Comparison of ENCODE assay signal across 8 cellular contexts in the genomic region with DNA sequence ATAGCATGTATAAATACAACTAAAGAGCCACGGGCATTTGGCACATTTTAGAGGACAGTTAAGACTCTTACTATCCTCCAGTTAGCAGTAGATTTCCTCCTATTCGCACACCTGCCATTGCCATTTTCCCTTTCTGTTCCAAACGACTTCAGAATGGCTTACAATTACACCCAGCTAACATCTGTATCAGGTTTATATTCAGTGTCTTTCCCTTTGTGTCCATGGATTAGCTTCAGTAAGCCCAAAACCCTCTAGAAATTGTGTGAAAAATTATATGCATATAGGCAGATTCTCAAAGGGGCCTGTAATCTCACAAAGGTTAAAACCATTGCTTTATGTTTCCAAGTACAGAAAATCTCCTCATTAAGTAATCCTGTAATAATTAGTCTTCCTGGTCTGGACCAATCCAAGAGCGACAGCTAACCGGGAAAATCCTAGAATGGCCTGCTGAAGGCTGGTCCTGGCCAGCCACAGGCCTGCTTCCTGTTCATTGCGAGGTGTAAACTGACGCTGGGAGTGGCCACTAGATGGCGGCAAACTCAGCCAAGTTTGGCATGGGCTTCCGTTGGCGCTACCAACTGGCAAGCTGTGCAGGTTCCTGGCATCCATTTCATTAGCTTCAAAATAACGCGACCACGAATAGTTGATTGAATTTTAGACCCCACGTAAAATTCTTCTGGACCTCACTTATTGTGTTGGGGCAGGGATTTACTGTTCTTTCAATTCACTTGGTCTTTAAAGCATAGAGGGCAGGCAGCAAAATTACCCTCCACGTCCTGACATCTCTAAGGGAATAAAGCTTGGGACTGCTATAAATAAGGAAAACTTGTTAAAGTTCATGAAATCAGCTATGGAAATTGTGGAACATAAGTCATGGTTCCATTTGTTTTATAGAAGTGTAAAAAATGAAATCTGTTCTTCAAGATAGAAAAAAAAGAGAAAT. TPM values are rescaled to one million over a fixed set of nuclear protein-coding genes. Genes with fewer than 3 reads are reported as not detected.
DNase-seq lines count a peak whose midpoint lies in the region; ATAC-seq, FAIRE-seq and TF ChIP-seq lines count a peak whose summit lies in the region.

No MANE protein-coding gene starts in this region.

- no peaks in the 10 kb centered on the region for H3K9me3 ChIP-seq in body of pancreas

- H3K27me3 Mint-ChIP-seq in immature natural killer cell (ENCODE audit: low read depth in 3 of 3) = peaks cover under 1 to 4% (median 2%) of the 10 kb centered on the region in 3 donors

- H3K4me3 ChIP-seq in body of pancreas = no peak overlapping the region

- no peaks in the 10 kb centered on the region for H3K36me3 ChIP-seq in body of pancreas (replicated peaks in 1 of 2; ENCODE audit: insufficient read depth in 1 of 2, low read depth in 2 of 2)

- TF ChIP-seq CTCF in body of pancreas (IDR thresholded peaks at IDR 0.05) = peak; percentile 89 to 95 (median 93)

- peaks cover 57% of the 10 kb centered on the region in 2 donors for H3K4me1 Mint-ChIP-seq in immature natural killer cell

- ATAC-seq in HG03025 (IDR thresholded peaks at IDR 0.05; ENCODE audit: low FRiP score, unreplicated experiment) (peak; percentile 69), body of pancreas (peak; percentile 96)

- peaks cover 2 to 4% (median 3%) of the 10 kb centered on the region in 6 donors for H3K9me3 Mint-ChIP-seq in immature natural killer cell

- WGBS in body of pancreas, 2 donors = 15 to 16% methylated on average over 15 of the region's 15 CpGs

- intact Hi-C loops in body of pancreas (cut with DNase I) = loop anchor here (5.0 kb wide), 1 partner anchor 176 kb away; no protein-coding TSS in a partner anchor

- H3K4me1 ChIP-seq in body of pancreas = peaks cover 4% of the 10 kb centered on the region

- FAIRE-seq in TTC549 (lab: Jason Lieb, UNC) = peak; percentile 78

- TF ChIP-seq POLR2A in body of pancreas (IDR thresholded peaks at IDR 0.05) = no peak

- H3K4me3 Mint-ChIP-seq in immature natural killer cell = peak overlapping the region; percentile 46 to 62 (median 53)

- H3K36me3 Mint-ChIP-seq in immature natural killer cell = peaks cover 9 to 18% (median 13%) of the 10 kb centered on the region in 3 donors

- H3K27ac Mint-ChIP-seq in immature natural killer cell = peak overlapping the region; percentile 88 to 99 (median 94)

- H3K27me3 ChIP-seq in body of pancreas = no peaks in the 10 kb centered on the region

- no peak overlapping the region for H3K27ac ChIP-seq in body of pancreas

- DNase-seq in SIG-M5 treated with dmso at 0.1 percent for 504 hours (lab: John Stamatoyannopoulos, UW; ENCODE audit: unreplicated experiment) (peak; percentile 81), SIG-M5 (lab: John Stamatoyannopoulos, UW) (no peak), NCI-H2081 treated with DMSO at 0.1 percent for 48 hours (lab: John Stamatoyannopoulos, UW) (peak; percentile 37), body of pancreas (peak; percentile 91 to 94 (median 92)), immature natural killer cell (peak; percentile 84 to 87 (median 87))
- DNase-seq in stimulated activated CD4-positive, alpha-beta T cell treated with anti-CD3 and anti-CD28 coated beads, Interleukin-15, amount 100 ng/mL, for 1 hour (ENCODE audit: low read depth in 1 of 2, low spot score in 1 of 2) = peak; percentile 77 to 84

RNA-seq across cellular contexts. Expression of a gene that starts 17.1 kb away (rescaled TPM):
- total RNA-seq in body of pancreas = 1 to 10 TPM; 4.2 to 6.6 TPM
- 100 to 1,000 TPM; 107 to 282 (median 117) TPM for polyA plus RNA-seq in immature natural killer cell
